8 cellular contexts compared by ENCODE assay signal in the genomic region with DNA sequence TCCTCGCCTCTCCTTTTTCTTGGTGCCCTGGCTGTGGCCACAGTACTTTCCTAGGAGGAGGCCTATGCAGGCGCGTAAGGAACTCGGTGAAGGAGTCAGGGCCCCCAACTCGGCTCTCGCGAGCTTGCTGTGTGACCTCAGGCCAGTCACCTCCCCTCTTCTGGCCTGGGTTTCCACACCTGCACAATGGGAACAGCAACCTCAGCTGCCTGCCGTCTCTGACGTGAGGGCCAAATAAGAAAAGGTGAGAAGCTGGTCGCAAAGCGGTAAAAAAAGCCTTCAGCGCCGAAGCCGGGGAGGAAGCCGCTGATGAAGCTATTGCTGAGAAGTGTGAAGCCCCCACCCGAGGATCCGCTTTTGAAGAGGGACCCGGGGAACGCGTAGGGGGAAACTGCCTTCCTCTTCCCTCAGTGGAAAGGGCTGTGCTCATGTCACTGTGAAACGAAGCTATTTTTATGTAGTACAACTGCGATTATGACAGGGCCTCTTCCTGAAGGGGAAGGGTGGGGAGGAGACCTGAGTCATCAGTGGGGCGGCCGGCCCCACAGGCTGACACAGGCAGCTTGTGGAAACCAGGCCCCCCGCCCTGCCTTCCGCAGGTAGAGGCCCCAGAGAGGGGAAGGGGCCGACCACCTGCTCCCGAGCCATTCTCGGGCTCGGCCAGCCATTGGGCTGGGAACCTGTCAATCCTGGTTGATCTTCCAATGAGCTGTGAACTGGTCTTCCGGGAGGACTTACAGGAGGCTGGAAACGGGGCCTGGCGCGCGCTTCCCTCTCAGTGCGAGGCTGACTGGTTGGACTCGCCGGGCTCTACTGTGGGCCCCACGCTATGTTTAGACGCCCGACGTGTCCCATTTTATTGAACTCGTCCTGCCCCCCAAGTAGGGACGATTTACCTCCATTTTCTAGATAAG. TPM values are rescaled to one million over a fixed set of nuclear protein-coding genes. Genes with fewer than 3 reads are reported as not detected.
DNase-seq lines count a peak whose midpoint lies in the region; ATAC-seq, FAIRE-seq and TF ChIP-seq lines count a peak whose summit lies in the region.

No MANE protein-coding gene starts in this region.

- H3K4me1 ChIP-seq in heart left ventricle (peaks cover 20 to 79% (median 51%) of the 10 kb centered on the region in 12 donors), parathyroid adenoma (peaks cover 2% of the 10 kb centered on the region), thyroid gland (peaks cover 20 to 50% of the 10 kb centered on the region in 2 donors)

- H3K4me2 ChIP-seq in parathyroid adenoma (ENCODE audit: low read length) = peak overlapping the region; percentile 18

- peak; percentile 96 for FAIRE-seq in GM19239 (lab: Jason Lieb, UNC)

- H3K36me3 ChIP-seq in heart left ventricle (no peaks in the 10 kb centered on the region), parathyroid adenoma (ENCODE audit: control insufficient read depth, insufficient read depth, low read length) (no peaks in the 10 kb centered on the region), thyroid gland (no peaks in the 10 kb centered on the region)

- peak overlapping the region in 10 of 12 donors; percentile 20 to 52 (median 38) for H3K4me3 ChIP-seq in heart left ventricle
- H3K4me3 ChIP-seq in parathyroid adenoma (ENCODE audit: low read depth, low read length) = no peak overlapping the region
- H3K4me3 ChIP-seq in thyroid gland (replicated peaks in 1 of 3) = no peak overlapping the region

- H3K9ac ChIP-seq in parathyroid adenoma = no peak overlapping the region

- intact Hi-C loops in heart left ventricle (cut with DNase I) (loop anchor here in 5 of 10 donors (2.0 to 5.0 kb wide), 4 partner anchors 46 to 53 kb away; partner anchors contain the start of gene PLEKHO2 (in 3 of the 5)), thyroid gland (cut with DNase I) (loop anchor here (5.0 to 10.0 kb wide), 2 partner anchors 46 to 159 kb away; no protein-coding TSS in a partner anchor)

- ATAC-seq in HG03442 (IDR thresholded peaks at IDR 0.05; ENCODE audit: unreplicated experiment) (peak; percentile 59), heart left ventricle (peak; percentile 75 to 91 (median 84))

- WGBS in heart left ventricle, 4 donors = 21 to 33% (median 27%) methylated on average over 34 to 44 of the region's 44 CpGs
- WGBS in thyroid gland, 2 donors = 35 to 55% methylated on average over 24 to 39 of the region's 44 CpGs

- no peaks in the 10 kb centered on the region for H3K9me3 ChIP-seq in heart left ventricle
- no peaks in the 10 kb centered on the region for H3K9me3 ChIP-seq in parathyroid adenoma (ENCODE audit: control insufficient read depth, low read length)
- H3K9me3 ChIP-seq in thyroid gland = no peaks in the 10 kb centered on the region

- TF ChIP-seq POLR2A in heart left ventricle (IDR thresholded peaks at IDR 0.05) (peak in 1 of 2 donors; percentile 64), thyroid gland (IDR thresholded peaks at IDR 0.05) (peak in 1 of 2 donors; percentile 67)

- peak overlapping the region; percentile 53 for H2AFZ ChIP-seq in parathyroid adenoma

- H3K27ac ChIP-seq in heart left ventricle = peak overlapping the region; percentile 68 to 99 (median 88)
- peak overlapping the region; percentile 70 for H3K27ac ChIP-seq in parathyroid adenoma
- H3K27ac ChIP-seq in thyroid gland = peak overlapping the region; percentile 67 to 82 (median 77)

- H3K79me2 ChIP-seq in parathyroid adenoma = no peaks in the 10 kb centered on the region

- DNase-seq in AG20443 (ENCODE audit: low spot score) (peak; percentile 87), GM19239 (ENCODE audit: insufficient read length, low spot score) (peak; percentile 56), SKM-1 (lab: John Stamatoyannopoulos, UW; ENCODE audit: unreplicated experiment) (peak; percentile 99), heart left ventricle (peak; percentile 96 to 97 (median 97)), thyroid gland (peak; percentile 91 to 94)
- DNase-seq in activated naive CD8-positive, alpha-beta T cell treated with anti-CD3 and anti-CD28 coated beads, Interleukin-2, amount 50 U/mL, for 16 hours (ENCODE audit: low read depth, low spot score) = peak; percentile 93

- TF ChIP-seq CTCF in heart left ventricle (IDR thresholded peaks at IDR 0.05) = no peak
- TF ChIP-seq CTCF in parathyroid adenoma (IDR thresholded peaks at IDR 0.05) = no peak
- no peak for TF ChIP-seq CTCF in thyroid gland (IDR thresholded peaks at IDR 0.05)

- H3K27me3 ChIP-seq in heart left ventricle (no peaks in the 10 kb centered on the region), parathyroid adenoma (ENCODE audit: control insufficient read depth, insufficient read depth, low read length) (no peaks in the 10 kb centered on the region), thyroid gland (no peaks in the 10 kb centered on the region)

RNA-seq across cellular contexts. Expression of gene ANKDD1A, which starts 18.0 kb away (rescaled TPM):
- total RNA-seq in heart left ventricle (1 to 10 TPM in 5 of 9 donors, under 1 TPM in 4; 0.42 to 3.4 (median 1.1) TPM), thyroid gland (10 to 100 TPM in 1 of 4 donors, 1 to 10 TPM in 3; 5.1 to 11.9 (median 6.3) TPM)
- 1 to 10 TPM in 1 of 2 donors, under 1 TPM in 1; 0.88 to 1.2 TPM for polyA plus RNA-seq in heart left ventricle

RNA-seq across cellular contexts. Expression of gene PLEKHO2, which starts 52.0 kb away (rescaled TPM):
- total RNA-seq in heart left ventricle (10 to 100 TPM in 3 of 9 donors, 1 to 10 TPM in 6; 7.0 to 50.8 (median 9.2) TPM), thyroid gland (10 to 100 TPM; 31.3 to 53.6 (median 46.1) TPM)
- 10 to 100 TPM in 1 of 2 donors, 1 to 10 TPM in 1; 5.3 to 13.4 TPM for polyA plus RNA-seq in heart left ventricle

Comparison
In these comparisons a context has a peak if more than half of its experiments do, and no peak if none do; other contexts are left out.
1. H3K4me3 ChIP-seq: peak in heart left ventricle (10 of 12); none in parathyroid adenoma (single experiment) and thyroid gland (0 of 3).
2. Peak in every context shown above with its lines, with median percentiles within 50 percentile points of each other: DNase-seq and H3K27ac ChIP-seq.